In genomic region chr5:59371525-59372138, GRCh38 we compare ENCODE assay signal across 24 cellular contexts.
DNase-seq lines count a peak whose midpoint lies in the region; ATAC-seq, FAIRE-seq and TF ChIP-seq lines count a peak whose summit lies in the region.
"Had no signal": no experiment of that assay in that cellular context is flagged by ENCODE, and none has a peak within 500 bp of the region (broad histone marks: within the 10 kb centered on the region; RNA-seq: fewer than 3 reads in every experiment).

No MANE protein-coding gene starts in this region.

- H3K4me1 ChIP-seq in A549 = peaks cover 61% of the 10 kb centered on the region

- POLR2A ChIA-PET in A549 (lab: Yijun Ruan, JAX) = no interaction called here

- ATAC-seq in A549 (no peak), GM18858 (IDR thresholded peaks at IDR 0.05; ENCODE audit: unreplicated experiment) (peak; percentile 79), HG02973 (IDR thresholded peaks at IDR 0.05; ENCODE audit: unreplicated experiment) (peak; percentile 77), left colon (peak; percentile 91), HG03432 (IDR thresholded peaks at IDR 0.05; ENCODE audit: unreplicated experiment) (no peak)
- ATAC-seq: PC-3 had no signal

- WGBS in A549 (ENCODE audit: missing lambda C conversion rate) = 69% methylated on average over 4 of the region's 4 CpGs

- no peak for TF ChIP-seq RAD21 in A549 (conservative IDR thresholded peaks at IDR 0.05 in 1 of 2, IDR thresholded peaks at IDR 0.05 in 1 of 2)

- peaks cover 4% of the 10 kb centered on the region; the same call in 1 of the 3 replicates for H3K9me3 ChIP-seq in A549

- H3K27ac ChIP-seq in A549 = peak overlapping the region; percentile 31 to 59; a peak in 3 of 6 replicates

- H3K4me2 ChIP-seq in A549 = no peak overlapping the region; the same call in 2 of the 3 replicates
- H3K4me2 ChIP-seq: SK-N-SH had no signal

- no peak for DNase-seq in A549 (ENCODE audit: low read depth in 1 of 2, low spot score in 1 of 2)
- no peak for DNase-seq in left colon
- DNase-seq in NCI-H510A treated with DMSO at 0.1 percent for 48 hours (lab: John Stamatoyannopoulos, UW) = no peak
- no peak for DNase-seq in T-helper 1 cell
- DNase-seq: ACHN; C1 segment of cervical spinal cord; CD8-positive, alpha-beta memory T cell; DMS53; EL; Karpas-422; NCI-H1417 treated with DMSO at 0.1 percent for 48 hours; NCI-H1930; NCI-H226; NCI-H526; PC-3; RPMI8226; SHP77 treated with DMSO at 0.1 percent for 48 hours; SK-N-SH had no signal

- CTCF ChIA-PET in A549 (lab: Yijun Ruan, JAX) = interaction anchor here (0.7 to 6.4 kb wide), 6 partner anchors 9 to 438 kb away, joined by 3 to 35 read pairs (median 4); no protein-coding TSS in a partner anchor

- no peak for TF ChIP-seq POLR2A in A549 (IDR thresholded peaks at IDR 0.05; ENCODE audit: low read length)

- FAIRE-seq in A549 (lab: Jason Lieb, UNC) = no peak
- FAIRE-seq: GM12891, GM19239, H1 had no signal

- H3K4me3 ChIP-seq in A549 = no peak overlapping the region

- TF ChIP-seq CTCF in A549 (IDR thresholded peaks at IDR 0.05) = no peak

- TF ChIP-seq EP300 in A549 (IDR thresholded peaks at IDR 0.05) = no peak

- intact Hi-C loops in left colon (cut with DNase I, micrococcal nuclease) = loop anchor here (10.0 kb wide), 2 partner anchors 177 to 487 kb away; no protein-coding TSS in a partner anchor

TF ChIP-seq in A549, 52 proteins besides CTCF, POLR2A, EP300 and RAD21:
- TF ChIP-seq HMGXB4 (CRISPR knock-in tag; IDR thresholded peaks at IDR 0.05; ENCODE audit: borderline replicate concordance) = no peak
- TF ChIP-seq JUNB (IDR thresholded peaks at IDR 0.05) = 0 out of 2 replicates have a peak, but pooled peaks have one; percentile 6
- TF ChIP-seq CBX2 (IDR thresholded peaks at IDR 0.05; ENCODE audit: borderline replicate concordance, low read depth) = no peak
- TF ChIP-seq HOXA7 (CRISPR knock-in tag; IDR thresholded peaks at IDR 0.05) = no peak

Comparison
In these comparisons a context has a peak if more than half of its experiments do, and no peak if none do; other contexts are left out.
1. ATAC-seq: peak in GM18858 (single experiment), HG02973 (single experiment) and left colon (single experiment); none in A549 (0 of 2) and HG03432 (single experiment).